ENCODE assay signal across 1 cellular context in the genomic region with DNA sequence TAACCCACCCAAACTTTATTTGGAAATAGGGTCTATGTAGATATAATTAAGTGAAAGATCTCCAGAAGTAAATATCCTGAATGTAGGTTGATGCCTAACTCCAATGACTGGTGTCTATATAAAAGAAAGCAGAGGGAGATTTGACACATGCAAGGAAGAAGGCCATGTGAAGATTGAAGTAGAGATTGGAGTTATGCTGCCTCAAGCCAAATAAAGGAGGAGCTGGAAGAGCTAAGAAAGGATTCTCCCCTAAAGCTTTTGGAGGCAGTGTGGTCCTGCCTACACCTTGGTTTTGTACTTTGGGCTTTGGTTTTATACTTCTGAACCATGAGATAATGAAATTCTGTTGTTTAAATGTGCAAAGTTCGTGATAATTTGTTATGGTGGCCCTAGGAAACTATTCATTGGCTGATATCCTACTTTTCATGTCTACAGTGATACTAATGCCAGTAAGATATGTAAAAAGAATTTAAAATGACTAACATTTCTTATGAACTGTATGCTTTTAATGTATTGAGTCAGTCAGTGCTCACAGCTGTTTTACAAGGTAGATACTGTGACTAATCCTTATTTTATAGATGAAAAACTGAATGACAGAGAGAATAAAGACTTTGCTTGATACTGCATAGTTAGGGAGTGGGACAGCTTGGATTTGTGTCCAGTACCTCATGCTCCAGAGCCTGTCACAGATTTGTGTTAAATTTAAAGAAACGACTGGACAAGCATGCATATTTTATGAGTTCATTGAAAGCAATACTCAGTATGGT.
TF ChIP-seq lines count a peak whose summit lies in the region.

No MANE protein-coding gene starts in this region.

TF ChIP-seq in SK-N-SH treated with all-trans-retinoic acid at 6 μM for 48 hours, 23 proteins besides CTCF, POLR2A, EP300 and RAD21 (continued from another document):
- TF ChIP-seq, protein P1, sequence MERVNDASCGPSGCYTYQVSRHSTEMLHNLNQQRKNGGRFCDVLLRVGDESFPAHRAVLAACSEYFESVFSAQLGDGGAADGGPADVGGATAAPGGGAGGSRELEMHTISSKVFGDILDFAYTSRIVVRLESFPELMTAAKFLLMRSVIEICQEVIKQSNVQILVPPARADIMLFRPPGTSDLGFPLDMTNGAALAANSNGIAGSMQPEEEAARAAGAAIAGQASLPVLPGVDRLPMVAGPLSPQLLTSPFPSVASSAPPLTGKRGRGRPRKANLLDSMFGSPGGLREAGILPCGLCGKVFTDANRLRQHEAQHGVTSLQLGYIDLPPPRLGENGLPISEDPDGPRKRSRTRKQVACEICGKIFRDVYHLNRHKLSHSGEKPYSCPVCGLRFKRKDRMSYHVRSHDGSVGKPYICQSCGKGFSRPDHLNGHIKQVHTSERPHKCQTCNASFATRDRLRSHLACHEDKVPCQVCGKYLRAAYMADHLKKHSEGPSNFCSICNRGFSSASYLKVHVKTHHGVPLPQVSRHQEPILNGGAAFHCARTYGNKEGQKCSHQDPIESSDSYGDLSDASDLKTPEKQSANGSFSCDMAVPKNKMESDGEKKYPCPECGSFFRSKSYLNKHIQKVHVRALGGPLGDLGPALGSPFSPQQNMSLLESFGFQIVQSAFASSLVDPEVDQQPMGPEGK (CRISPR knock-in tag; IDR thresholded peaks at IDR 0.05; ENCODE audit: borderline replicate concordance), result no peak
